9 cellular contexts compared by ENCODE assay signal in the genomic region with DNA sequence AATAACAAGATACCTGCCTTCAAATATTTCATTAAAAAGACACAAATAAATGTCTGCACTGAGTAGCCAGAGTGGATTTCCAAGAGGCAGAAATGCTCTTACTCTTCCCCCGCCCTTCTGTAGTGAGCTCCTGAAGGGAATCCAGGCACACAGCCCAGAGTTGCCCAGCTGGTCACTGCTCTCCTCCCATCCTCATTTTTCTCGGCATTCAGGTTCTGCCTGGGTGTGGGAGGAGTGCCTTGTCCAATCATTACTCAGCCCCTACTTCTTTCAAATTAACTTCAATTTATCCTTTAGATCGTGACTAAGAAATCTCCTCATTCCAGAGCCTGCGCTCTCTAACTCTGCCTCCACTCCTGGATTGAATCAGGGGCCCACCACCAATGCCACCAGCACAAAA. TPM values are rescaled to one million over a fixed set of nuclear protein-coding genes. Genes with fewer than 3 reads are reported as not detected.
DNase-seq lines count a peak whose midpoint lies in the region; ATAC-seq and TF ChIP-seq lines count a peak whose summit lies in the region.
"Had no signal": no experiment of that assay in that cellular context is flagged by ENCODE, and none has a peak within 500 bp of the region (broad histone marks: within the 10 kb centered on the region; RNA-seq: fewer than 3 reads in every experiment).

No MANE protein-coding gene starts in this region.

- no peaks in the 10 kb centered on the region for H3K27me3 ChIP-seq in left ventricle myocardium inferior (ENCODE audit: low read depth)
- H3K27me3 ChIP-seq: SJSA1 had no signal

- ATAC-seq in GM21423 (IDR thresholded peaks at IDR 0.05; ENCODE audit: unreplicated experiment) (no peak), HG02885 (IDR thresholded peaks at IDR 0.05; ENCODE audit: poor library complexity, unreplicated experiment) (no peak), GM18909 (IDR thresholded peaks at IDR 0.05; ENCODE audit: poor library complexity, unreplicated experiment) (no peak)

- H3K4me3 ChIP-seq in left ventricle myocardium inferior (no peak overlapping the region), skeletal muscle cell (ENCODE audit: low read depth, low read length) (no peak overlapping the region)
- H3K4me3 ChIP-seq: SJSA1 had no signal

- intact Hi-C loops in left ventricle myocardium inferior (cut with micrococcal nuclease), result no loop called here

- H3K9me3 ChIP-seq in left ventricle myocardium inferior (replicated peaks), result no peaks in the 10 kb centered on the region
- H3K9me3 ChIP-seq: SJSA1 had no signal

- no peak for TF ChIP-seq CTCF in left ventricle myocardium inferior (IDR thresholded peaks at IDR 0.05; ENCODE audit: borderline replicate concordance)

- peak overlapping the region; percentile 64 for H3K27ac ChIP-seq in left ventricle myocardium inferior (replicated peaks)
- H3K27ac ChIP-seq: SJSA1 had no signal

- H3K4me1 ChIP-seq in left ventricle myocardium inferior, result peaks cover 86% of the 10 kb centered on the region
- H3K4me1 ChIP-seq: SJSA1 had no signal

- peaks cover 10% of the 10 kb centered on the region for H3K36me3 ChIP-seq in left ventricle myocardium inferior
- H3K36me3 ChIP-seq: SJSA1 had no signal

- DNase-seq in GM04503 (ENCODE audit: low read depth), result peak; percentile 43
- DNase-seq in amygdala (lab: John Stamatoyannopoulos, UW), result peak in 41 of 56 donors; percentile 9 to 77 (median 45)
- no peak for DNase-seq in left ventricle myocardium inferior
- DNase-seq in skeletal muscle cell (ENCODE audit: low read depth), result peak; percentile 48
- DNase-seq in T-helper 9 cell, result no peak

RNA-seq across cellular contexts. Expression of a gene that starts 12.2 kb away (rescaled TPM):
- 16.4 TPM for total RNA-seq in left ventricle myocardium inferior

Comparison
In these comparisons a context has a peak if more than half of its experiments do, and no peak if none do; other contexts are left out.
1. DNase-seq: peak in GM04503 (single experiment), amygdala (41 of 56) and skeletal muscle cell (single experiment); none in left ventricle myocardium inferior (single experiment) and T-helper 9 cell (single experiment).